ENCODE assay signal across 8 cellular contexts in genomic region chr9:129888085-129888808, GRCh38. TPM values are rescaled to one million over a fixed set of nuclear protein-coding genes. Genes with fewer than 3 reads are reported as not detected.
DNase-seq lines count a peak whose midpoint lies in the region; ATAC-seq and TF ChIP-seq lines count a peak whose summit lies in the region.

No MANE protein-coding gene starts in this region.

- DNase-seq in DMS53 (lab: John Stamatoyannopoulos, UW) = peak; percentile 89
- DNase-seq in KG1 (lab: John Stamatoyannopoulos, UW) = peak; percentile 98
- DNase-seq in activated CD4-positive, alpha-beta T cell treated with anti-CD3 and anti-CD28 coated beads, Interleukin-2, amount 50 U/mL, for 48 hours = peak; percentile 89 to 93
- DNase-seq in esophagus muscularis mucosa (ENCODE audit: extremely low spot score) = no peak
- DNase-seq in stimulated activated CD4-positive, alpha-beta T cell treated with anti-CD3 and anti-CD28 coated beads, Interleukin-4, amount 100 ng/mL, for 1 hour = peak; percentile 84
- no peak for DNase-seq in RKO (ENCODE audit: low spot score)
- no peak for DNase-seq in HPDE6-E6E7 (ENCODE audit: extremely low spot score)

- TF ChIP-seq POLR2A in esophagus muscularis mucosa (IDR thresholded peaks at IDR 0.05; ENCODE audit: low read depth) = no peak

- no peak for TF ChIP-seq CTCF in esophagus muscularis mucosa (IDR thresholded peaks at IDR 0.05)

- intact Hi-C loops in esophagus muscularis mucosa (cut with DNase I) = loop anchor here (5.0 kb wide), 1 partner anchor 349 kb away; no protein-coding TSS in a partner anchor

- peak overlapping the region; percentile 86 to 88 (median 86) for H3K27ac ChIP-seq in esophagus muscularis mucosa (replicated peaks in 1 of 4)

- H3K4me1 ChIP-seq in esophagus muscularis mucosa = peaks cover 30 to 97% (median 92%) of the 10 kb centered on the region in 4 donors

- peak overlapping the region; percentile 29 to 36 (median 32) for H3K4me3 ChIP-seq in esophagus muscularis mucosa

- 56% methylated on average over 26 of the region's 26 CpGs for WGBS in esophagus muscularis mucosa

- H3K27me3 ChIP-seq in esophagus muscularis mucosa = no peaks in the 10 kb centered on the region

- ATAC-seq in GM21515 (IDR thresholded peaks at IDR 0.05; ENCODE audit: unreplicated experiment) = peak; percentile 49

- H3K36me3 ChIP-seq in esophagus muscularis mucosa = peaks cover 8 to 31% (median 28%) of the 10 kb centered on the region in 4 donors

- H3K9me3 ChIP-seq in esophagus muscularis mucosa = no peaks in the 10 kb centered on the region

- TF ChIP-seq EP300 in esophagus muscularis mucosa (IDR thresholded peaks at IDR 0.05) = no peak

RNA-seq across cellular contexts. Expression of gene USP20, which starts 53.0 kb away (rescaled TPM):
- total RNA-seq in esophagus muscularis mucosa = 10 to 100 TPM; 31.1 to 45.3 (median 38.7) TPM

RNA-seq across cellular contexts. Expression of gene C9orf78, which starts 53.2 kb away (rescaled TPM):
- 100 to 1,000 TPM in 1 of 4 donors, 10 to 100 TPM in 3; 47.3 to 139 (median 62.6) TPM for total RNA-seq in esophagus muscularis mucosa

Comparison
In these comparisons a context has a peak if more than half of its experiments do, and no peak if none do; other contexts are left out.
1. DNase-seq: peak in DMS53 (single experiment), KG1 (single experiment), activated CD4-positive, alpha-beta T cell treated with anti-CD3 and anti-CD28 coated beads, Interleukin-2, amount 50 U/mL, for 48 hours (2 of 2) and stimulated activated CD4-positive, alpha-beta T cell treated with anti-CD3 and anti-CD28 coated beads, Interleukin-4, amount 100 ng/mL, for 1 hour (single experiment); none in esophagus muscularis mucosa (single experiment), RKO (single experiment) and HPDE6-E6E7 (single experiment).